Comparison of ENCODE assay signal across 1 cellular context in the genomic region with DNA sequence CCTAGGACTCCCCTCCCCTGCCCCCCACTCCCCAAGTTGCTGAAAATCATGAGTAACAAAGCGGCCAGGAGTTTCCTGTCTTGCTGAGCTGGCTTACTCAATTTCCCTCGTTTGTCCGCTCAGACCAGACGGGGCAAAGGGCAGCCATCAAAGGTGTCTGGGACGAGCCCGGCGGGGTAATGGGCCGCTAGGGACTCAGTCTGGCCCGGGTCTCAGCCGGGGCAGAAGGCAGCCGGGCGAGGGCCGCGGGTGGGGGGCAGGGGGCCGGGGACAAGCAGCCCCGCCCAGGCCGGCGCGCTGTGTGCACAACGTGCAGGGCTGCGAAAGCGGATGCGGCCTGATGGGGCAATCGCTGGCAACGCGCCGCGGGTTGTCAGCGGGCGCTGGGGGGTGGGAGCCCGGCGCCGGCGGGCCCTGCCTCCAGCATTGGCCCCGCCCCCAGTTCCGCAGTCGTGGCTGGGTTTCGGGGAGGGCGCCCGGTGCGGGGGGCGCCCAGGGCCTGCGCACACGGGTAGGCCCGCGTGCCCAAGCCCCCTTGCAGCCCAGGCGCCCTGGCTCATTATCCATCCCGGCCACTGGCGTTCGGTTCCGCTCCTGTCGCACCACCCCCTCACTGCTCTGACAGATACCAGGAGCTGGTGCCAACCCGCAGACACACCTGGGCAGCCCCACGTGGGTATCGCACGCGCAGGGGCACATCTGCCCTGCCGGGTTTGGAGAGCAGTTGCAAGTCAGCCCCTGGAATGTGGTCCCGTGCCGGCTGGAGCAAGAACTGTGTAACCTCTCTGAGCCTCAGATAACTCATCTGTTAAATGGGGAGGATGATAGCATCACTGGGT.
TF ChIP-seq lines count a peak whose summit lies in the region.

No MANE protein-coding gene starts in this region.

TF ChIP-seq in HCT116, 20 proteins besides CTCF, POLR2A, EP300 and RAD21 (continued from another document):
- no peak for TF ChIP-seq YY1 (IDR thresholded peaks at IDR 0.05; ENCODE audit: extremely low read depth, insufficient replicate concordance, low read depth, low read length)
- TF ChIP-seq POLR2AphosphoS5 (IDR thresholded peaks at IDR 0.05; ENCODE audit: low read depth, low read length), result peak; percentile 42
- TF ChIP-seq EZH2phosphoT487 (IDR thresholded peaks at IDR 0.05; ENCODE audit: borderline replicate concordance), result no peak
- no peak for TF ChIP-seq SIN3A (IDR thresholded peaks at IDR 0.05; ENCODE audit: low read depth)
- TF ChIP-seq, protein P1, sequence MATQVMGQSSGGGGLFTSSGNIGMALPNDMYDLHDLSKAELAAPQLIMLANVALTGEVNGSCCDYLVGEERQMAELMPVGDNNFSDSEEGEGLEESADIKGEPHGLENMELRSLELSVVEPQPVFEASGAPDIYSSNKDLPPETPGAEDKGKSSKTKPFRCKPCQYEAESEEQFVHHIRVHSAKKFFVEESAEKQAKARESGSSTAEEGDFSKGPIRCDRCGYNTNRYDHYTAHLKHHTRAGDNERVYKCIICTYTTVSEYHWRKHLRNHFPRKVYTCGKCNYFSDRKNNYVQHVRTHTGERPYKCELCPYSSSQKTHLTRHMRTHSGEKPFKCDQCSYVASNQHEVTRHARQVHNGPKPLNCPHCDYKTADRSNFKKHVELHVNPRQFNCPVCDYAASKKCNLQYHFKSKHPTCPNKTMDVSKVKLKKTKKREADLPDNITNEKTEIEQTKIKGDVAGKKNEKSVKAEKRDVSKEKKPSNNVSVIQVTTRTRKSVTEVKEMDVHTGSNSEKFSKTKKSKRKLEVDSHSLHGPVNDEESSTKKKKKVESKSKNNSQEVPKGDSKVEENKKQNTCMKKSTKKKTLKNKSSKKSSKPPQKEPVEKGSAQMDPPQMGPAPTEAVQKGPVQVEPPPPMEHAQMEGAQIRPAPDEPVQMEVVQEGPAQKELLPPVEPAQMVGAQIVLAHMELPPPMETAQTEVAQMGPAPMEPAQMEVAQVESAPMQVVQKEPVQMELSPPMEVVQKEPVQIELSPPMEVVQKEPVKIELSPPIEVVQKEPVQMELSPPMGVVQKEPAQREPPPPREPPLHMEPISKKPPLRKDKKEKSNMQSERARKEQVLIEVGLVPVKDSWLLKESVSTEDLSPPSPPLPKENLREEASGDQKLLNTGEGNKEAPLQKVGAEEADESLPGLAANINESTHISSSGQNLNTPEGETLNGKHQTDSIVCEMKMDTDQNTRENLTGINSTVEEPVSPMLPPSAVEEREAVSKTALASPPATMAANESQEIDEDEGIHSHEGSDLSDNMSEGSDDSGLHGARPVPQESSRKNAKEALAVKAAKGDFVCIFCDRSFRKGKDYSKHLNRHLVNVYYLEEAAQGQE (IDR thresholded peaks at IDR 0.05; ENCODE audit: low read depth), result no peak
- no peak for TF ChIP-seq SP1 (IDR thresholded peaks at IDR 0.05; ENCODE audit: low read depth)
- TF ChIP-seq, protein P2, sequence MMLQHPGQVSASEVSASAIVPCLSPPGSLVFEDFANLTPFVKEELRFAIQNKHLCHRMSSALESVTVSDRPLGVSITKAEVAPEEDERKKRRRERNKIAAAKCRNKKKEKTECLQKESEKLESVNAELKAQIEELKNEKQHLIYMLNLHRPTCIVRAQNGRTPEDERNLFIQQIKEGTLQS (IDR thresholded peaks at IDR 0.05), result no peak
- no peak for TF ChIP-seq CEBPB (IDR thresholded peaks at IDR 0.05; ENCODE audit: low read depth)
